In genomic region chr20:4006640-4007039, GRCh38 we compare ENCODE assay signal across 11 cellular contexts. TPM values are rescaled to one million over a fixed set of nuclear protein-coding genes. Genes with fewer than 3 reads are reported as not detected.
DNase-seq lines count a peak whose midpoint lies in the region; ATAC-seq and TF ChIP-seq lines count a peak whose summit lies in the region.
"Had no signal": no experiment of that assay in that cellular context is flagged by ENCODE, and none has a peak within 500 bp of the region (broad histone marks: within the 10 kb centered on the region; RNA-seq: fewer than 3 reads in every experiment).

No MANE protein-coding gene starts in this region.

- TF ChIP-seq CTCF in neural progenitor cell (IDR thresholded peaks at IDR 0.05), result no peak

- H3K4me3 ChIP-seq in neural progenitor cell, result no peak overlapping the region

- no peaks in the 10 kb centered on the region for H3K9me3 ChIP-seq in neural progenitor cell (ENCODE audit: low read depth)

- peak overlapping the region; percentile 45 for H3K27ac ChIP-seq in neural progenitor cell

- H3K4me1 ChIP-seq in neural progenitor cell, result peaks cover 8% of the 10 kb centered on the region

- H3K36me3 Mint-ChIP-seq in neural progenitor cell, result peaks cover 19% of the 10 kb centered on the region

- H3K4me1 Mint-ChIP-seq in neural progenitor cell, result no peaks in the 10 kb centered on the region

- no peaks in the 10 kb centered on the region for H3K36me3 ChIP-seq in neural progenitor cell

- ATAC-seq in HG02885 (IDR thresholded peaks at IDR 0.05; ENCODE audit: poor library complexity, unreplicated experiment), result no peak
- ATAC-seq: activated CD4-positive, CD25-positive, alpha-beta regulatory T cell treated with anti-CD3 and anti-CD28 coated beads, Interleukin-2, amount 50 U/mL, for 24 hours had no signal

- H3K79me2 ChIP-seq in neural progenitor cell (ENCODE audit: low read depth), result peaks cover 19% of the 10 kb centered on the region

- no peak overlapping the region for H3K4me3 Mint-ChIP-seq in neural progenitor cell
- H3K4me3 Mint-ChIP-seq: CD4-positive, alpha-beta T cell had no signal

- H2AFZ ChIP-seq in neural progenitor cell (replicated peaks), result no peak overlapping the region

- H3K4me2 ChIP-seq in neural progenitor cell, result no peak overlapping the region

- H3K27me3 ChIP-seq in neural progenitor cell, result no peaks in the 10 kb centered on the region

- H3K27me3 Mint-ChIP-seq in neural progenitor cell (ENCODE audit: insufficient read depth, low read depth), result no peaks in the 10 kb centered on the region
- H3K27me3 Mint-ChIP-seq: CD4-positive, alpha-beta T cell had no signal

- H3F3A ChIP-seq in neural progenitor cell (ENCODE audit: low read depth), result peaks cover 12% of the 10 kb centered on the region

- DNase-seq in AG20443 (ENCODE audit: low spot score) (peak; percentile 54), NCI-H526 treated with DMSO at 0.1 percent for 48 hours (lab: John Stamatoyannopoulos, UW) (peak; percentile 11), fibroblast of peridontal ligament (ENCODE audit: extremely low read depth) (peak; percentile 63), neural progenitor cell (ENCODE audit: low spot score) (peak; percentile 18), EL (no peak)
- no peak for DNase-seq in central memory CD4-positive, alpha-beta T cell
- DNase-seq in activated naive CD4-positive, alpha-beta T cell (lab: John Stamatoyannopoulos, UW), result no peak
- DNase-seq: CD4-positive, alpha-beta T cell; stimulated activated CD4-positive, alpha-beta T cell treated with anti-CD3 and anti-CD28 coated beads, Interleukin-4, amount 100 ng/mL, for 24 hours had no signal

- no peak overlapping the region for H3K9ac ChIP-seq in neural progenitor cell

- no peak overlapping the region for H3K27ac Mint-ChIP-seq in neural progenitor cell
- H3K27ac Mint-ChIP-seq: CD4-positive, alpha-beta T cell had no signal

- no peaks in the 10 kb centered on the region for H3K9me3 Mint-ChIP-seq in neural progenitor cell
- H3K9me3 Mint-ChIP-seq: CD4-positive, alpha-beta T cell had no signal

- H4K20me1 ChIP-seq in neural progenitor cell (ENCODE audit: low read depth), result peaks cover 47% of the 10 kb centered on the region

RNA-seq across cellular contexts. Expression of gene RNF24, which starts 8.7 kb away (rescaled TPM):
- total RNA-seq in neural progenitor cell (ENCODE audit: low replicate concordance), result 7.7 and 9.0 TPM in 2 replicates

Comparison
In these comparisons a context has a peak if more than half of its experiments do, and no peak if none do; other contexts are left out.
1. DNase-seq: peak in AG20443 (single experiment), NCI-H526 treated with DMSO at 0.1 percent for 48 hours (single experiment), fibroblast of peridontal ligament (single experiment) and neural progenitor cell (single experiment); none in central memory CD4-positive, alpha-beta T cell (single experiment), activated naive CD4-positive, alpha-beta T cell (0 of 4) and EL (single experiment).